Comparison of ENCODE assay signal across 16 cellular contexts in genomic region chr16:23351360-23351759, GRCh38. TPM values are rescaled to one million over a fixed set of nuclear protein-coding genes. Genes with fewer than 3 reads are reported as not detected.
"Had no signal": no experiment of that assay in that cellular context is flagged by ENCODE, and none has a peak within 500 bp of the region (broad histone marks: within the 10 kb centered on the region; RNA-seq: fewer than 3 reads in every experiment).

No MANE protein-coding gene starts in this region.

- H3K27me3 ChIP-seq: breast epithelium, testis had no signal

- H3K36me3 ChIP-seq: breast epithelium had no signal

- H3K9me3 ChIP-seq: breast epithelium, testis had no signal

- DNase-seq: activated CD4-positive, alpha-beta memory T cell treated with anti-CD3 and anti-CD28 coated beads for 36 hours; activated CD4-positive, alpha-beta T cell treated with anti-CD3 and anti-CD28 coated beads for 1 hour; activated gamma-delta T cell treated with Interleukin-2 at 50 U/mL for 16 hours; activated naive CD8-positive, alpha-beta T cell treated with anti-CD3 and anti-CD28 coated beads, Interleukin-2, amount 10 ng/mL, durations not matched to agents 7 days and 5 days; activated T-cell treated with anti-CD3 and anti-CD28 coated beads, Interleukin-2, amount 50 U/mL, for 4 hours; anterior cingulate cortex; mammary epithelial cell; stimulated activated CD4-positive, alpha-beta T cell treated with anti-CD3 and anti-CD28 coated beads, Interleukin-4, amount 100 ng/mL, for 1 hour; stimulated activated CD8-positive, alpha-beta memory T cell treated with anti-CD3 and anti-CD28 coated beads, Interleukin-4, amount 100 ng/mL, for 48 hours; testis had no signal

- H3K4me1 Mint-ChIP-seq: activated naive CD8-positive, alpha-beta T cell treated with anti-CD3 and anti-CD28 coated beads, Interleukin-2, amount 10 ng/mL, durations not matched to agents 7 days and 5 days had no signal

- H3K27ac Mint-ChIP-seq: activated CD4-positive, alpha-beta memory T cell treated with anti-CD3 and anti-CD28 coated beads for 36 hours; activated naive CD8-positive, alpha-beta T cell treated with anti-CD3 and anti-CD28 coated beads, Interleukin-2, amount 10 ng/mL, durations not matched to agents 7 days and 5 days; natural killer cell treated with Interleukin-12 subunit alpha and Interleukin-12 subunit beta and Interleukin-15 and Interleukin-18, amount 100 ng/mL, for 72 hours; stimulated activated naive CD8-positive, alpha-beta T cell treated with anti-CD3 and anti-CD28 coated beads, Interleukin-15, Interleukin-2, amounts not matched to agents 100 ng/mL and 50 ng/mL, for 24 hours had no signal

- H3K4me1 ChIP-seq: breast epithelium, testis had no signal

- H3K27ac ChIP-seq: breast epithelium, dorsolateral prefrontal cortex, testis had no signal

- H3K4me3 Mint-ChIP-seq: activated CD4-positive, alpha-beta memory T cell treated with anti-CD3 and anti-CD28 coated beads for 36 hours; activated naive CD8-positive, alpha-beta T cell treated with anti-CD3 and anti-CD28 coated beads, Interleukin-2, amount 10 ng/mL, durations not matched to agents 7 days and 5 days; activated T-cell treated with anti-CD3 and anti-CD28 coated beads, Interleukin-2, amount 50 U/mL, for 4 hours; natural killer cell treated with Interleukin-12 subunit alpha and Interleukin-12 subunit beta and Interleukin-15 and Interleukin-18, amount 100 ng/mL, for 72 hours; stimulated activated naive CD8-positive, alpha-beta T cell treated with anti-CD3 and anti-CD28 coated beads, Interleukin-15, Interleukin-2, amounts not matched to agents 100 ng/mL and 50 ng/mL, for 24 hours had no signal

- H3K9me3 Mint-ChIP-seq: activated naive CD8-positive, alpha-beta T cell treated with anti-CD3 and anti-CD28 coated beads, Interleukin-2, amount 10 ng/mL, durations not matched to agents 7 days and 5 days; natural killer cell treated with Interleukin-12 subunit alpha and Interleukin-12 subunit beta and Interleukin-15 and Interleukin-18, amount 100 ng/mL, for 72 hours; stimulated activated naive CD8-positive, alpha-beta T cell treated with anti-CD3 and anti-CD28 coated beads, Interleukin-15, Interleukin-2, amounts not matched to agents 100 ng/mL and 50 ng/mL, for 24 hours had no signal

- H3K36me3 Mint-ChIP-seq: activated CD4-positive, alpha-beta memory T cell treated with anti-CD3 and anti-CD28 coated beads for 36 hours; activated naive CD8-positive, alpha-beta T cell treated with anti-CD3 and anti-CD28 coated beads, Interleukin-2, amount 10 ng/mL, durations not matched to agents 7 days and 5 days; natural killer cell treated with Interleukin-12 subunit alpha and Interleukin-12 subunit beta and Interleukin-15 and Interleukin-18, amount 100 ng/mL, for 72 hours had no signal

- H3K4me3 ChIP-seq: breast epithelium, dorsolateral prefrontal cortex, testis had no signal

- ATAC-seq: activated T-cell treated with anti-CD3 and anti-CD28 coated beads, Interleukin-2, amount 50 U/mL, for 4 hours; left lobe of liver; natural killer cell treated with Interleukin-12 subunit alpha and Interleukin-12 subunit beta and Interleukin-15 and Interleukin-18, amount 100 ng/mL, for 72 hours had no signal

RNA-seq across cellular contexts. Expression of gene SCNN1B, which starts 49.3 kb away (rescaled TPM):
- total RNA-seq: activated CD4-positive, alpha-beta memory T cell treated with anti-CD3 and anti-CD28 coated beads for 36 hours; activated naive CD8-positive, alpha-beta T cell treated with anti-CD3 and anti-CD28 coated beads, Interleukin-2, amount 10 ng/mL, durations not matched to agents 7 days and 5 days; activated T-cell treated with anti-CD3 and anti-CD28 coated beads, Interleukin-2, amount 50 U/mL, for 4 hours; cerebellum; natural killer cell treated with Interleukin-12 subunit alpha and Interleukin-12 subunit beta and Interleukin-15 and Interleukin-18, amount 100 ng/mL, for 72 hours had no signal
